Comparison of ENCODE assay signal across 8 cellular contexts in the genomic region with DNA sequence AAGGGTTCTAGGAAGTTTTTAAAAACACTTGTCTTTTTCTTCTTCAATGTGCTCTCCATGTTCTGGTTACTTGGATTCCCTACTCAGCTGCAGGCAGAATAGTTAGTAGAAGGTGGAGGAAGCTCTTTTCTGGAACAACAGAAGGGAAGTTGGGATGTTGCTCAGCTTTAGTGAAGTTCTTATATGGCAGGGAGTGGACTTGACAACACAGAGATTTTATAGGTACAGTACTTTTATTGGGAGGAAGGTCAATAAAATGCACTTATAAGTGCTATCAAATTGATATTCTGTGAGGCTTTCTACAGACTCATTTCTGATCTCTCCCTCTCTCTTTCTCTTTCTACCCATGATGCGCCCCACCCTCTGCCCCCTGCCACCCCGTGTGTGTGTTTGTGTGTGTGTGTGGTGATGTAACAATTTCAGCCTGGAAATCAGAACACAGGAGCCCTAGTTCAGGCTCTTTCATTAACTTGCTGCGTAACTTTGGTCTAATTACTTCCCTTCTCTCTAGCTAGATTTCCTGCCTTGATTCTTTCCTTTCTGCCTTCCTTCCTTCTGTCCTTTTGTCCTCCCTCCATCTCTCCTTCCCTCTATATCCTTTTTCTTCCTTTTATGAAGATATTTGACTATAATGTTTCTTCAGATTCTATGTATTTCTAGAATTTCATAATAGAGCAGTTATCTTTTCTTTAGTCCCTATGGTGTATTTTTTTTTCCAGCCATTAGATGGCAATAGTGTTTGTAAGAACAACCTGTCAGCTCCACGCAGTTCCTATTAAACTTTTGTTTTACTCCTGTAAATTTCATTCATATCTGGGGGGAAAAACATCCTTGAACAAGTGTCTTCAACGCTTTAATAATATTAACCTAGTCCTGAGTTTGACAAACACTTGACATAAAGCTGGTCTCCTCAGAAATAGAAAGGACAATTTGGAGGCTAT.
DNase-seq lines count a peak whose midpoint lies in the region; ATAC-seq and TF ChIP-seq lines count a peak whose summit lies in the region.

No MANE protein-coding gene starts in this region.

- H3K4me1 Mint-ChIP-seq in effector memory CD8-positive, alpha-beta T cell (ENCODE audit: low read depth in 2 of 2) = peaks cover 4 to 12% of the 10 kb centered on the region in 2 donors

- no peak overlapping the region for H3K27ac ChIP-seq in 22Rv1

- H3K9me3 Mint-ChIP-seq in effector memory CD8-positive, alpha-beta T cell = no peaks in the 10 kb centered on the region

- H3K27ac Mint-ChIP-seq in effector memory CD8-positive, alpha-beta T cell = no peak overlapping the region

- ATAC-seq in GM21526 (IDR thresholded peaks at IDR 0.05; ENCODE audit: low FRiP score, unreplicated experiment) = no peak
- no peak for ATAC-seq in effector memory CD8-positive, alpha-beta T cell (replicated peaks)

- DNase-seq in OCI-M1 (lab: John Stamatoyannopoulos, UW) (peak; percentile 15), fibroblast of the conjunctiva (ENCODE audit: low read depth) (peak; percentile 6), 8988T (no peak)
- DNase-seq in effector memory CD8-positive, alpha-beta T cell = no peak
- DNase-seq in activated CD8-positive, alpha-beta memory T cell treated with anti-CD3 and anti-CD28 coated beads for 24 hours = no peak

- no peak overlapping the region for H3K4me3 Mint-ChIP-seq in effector memory CD8-positive, alpha-beta T cell

- no peaks in the 10 kb centered on the region for H3K36me3 Mint-ChIP-seq in effector memory CD8-positive, alpha-beta T cell (ENCODE audit: insufficient read depth)

- TF ChIP-seq CTCF in 22Rv1 (IDR thresholded peaks at IDR 0.05) (peak; percentile 48), GM12872 (IDR thresholded peaks at IDR 0.05; ENCODE audit: insufficient read depth, low read depth, low read length) (peak; percentile 20; the same call in 1 of the 3 replicates)

- H3K27me3 Mint-ChIP-seq in effector memory CD8-positive, alpha-beta T cell = no peaks in the 10 kb centered on the region

Comparison
In these comparisons a context has a peak if more than half of its experiments do, and no peak if none do; other contexts are left out.
1. DNase-seq: peak in OCI-M1 (single experiment) and fibroblast of the conjunctiva (single experiment); none in effector memory CD8-positive, alpha-beta T cell (0 of 3), activated CD8-positive, alpha-beta memory T cell treated with anti-CD3 and anti-CD28 coated beads for 24 hours (single experiment) and 8988T (single experiment).